Comparison of ENCODE assay signal across 8 cellular contexts in genomic region chr1:267815-268214, GRCh38.
A peak's percentile ranks its signal among the peaks of the same experiment; 100 is the strongest.
DNase-seq lines count a peak whose midpoint lies in the region; ATAC-seq, FAIRE-seq and TF ChIP-seq lines count a peak whose summit lies in the region.
"Not testable (repeated sequence)": the region's sequence is repeated elsewhere in the genome, so short reads cannot be mapped to it uniquely, and the experiment has no call there.

No MANE protein-coding gene starts in this region.

- not testable (repeated sequence) for H3K4me3 Mint-ChIP-seq in activated naive CD8-positive, alpha-beta T cell treated with anti-CD3 and anti-CD28 coated beads, Interleukin-2, amount 10 ng/mL, durations not matched to agents 7 days and 5 days; stimulated activated effector memory CD8-positive, alpha-beta T cell treated with anti-CD3 and anti-CD28 coated beads, Interleukin-12 subunit alpha, Interleukin-12 subunit beta, amount 100 ng/mL, for 72 hours

- ATAC-seq in activated naive CD8-positive, alpha-beta T cell treated with anti-CD3 and anti-CD28 coated beads, Interleukin-2, amount 10 ng/mL, durations not matched to agents 7 days and 5 days (ENCODE audit: low read depth); right lobe of liver; sciatic nerve; stimulated activated effector memory CD8-positive, alpha-beta T cell treated with anti-CD3 and anti-CD28 coated beads, Interleukin-12 subunit alpha, Interleukin-12 subunit beta, amount 100 ng/mL, for 72 hours: not testable (repeated sequence)

- H3K36me3 Mint-ChIP-seq in activated naive CD8-positive, alpha-beta T cell treated with anti-CD3 and anti-CD28 coated beads, Interleukin-2, amount 10 ng/mL, durations not matched to agents 7 days and 5 days; stimulated activated effector memory CD8-positive, alpha-beta T cell treated with anti-CD3 and anti-CD28 coated beads, Interleukin-12 subunit alpha, Interleukin-12 subunit beta, amount 100 ng/mL, for 72 hours: not testable (repeated sequence)

- not testable (repeated sequence) for H3K9me3 Mint-ChIP-seq in activated naive CD8-positive, alpha-beta T cell treated with anti-CD3 and anti-CD28 coated beads, Interleukin-2, amount 10 ng/mL, durations not matched to agents 7 days and 5 days; stimulated activated effector memory CD8-positive, alpha-beta T cell treated with anti-CD3 and anti-CD28 coated beads, Interleukin-12 subunit alpha, Interleukin-12 subunit beta, amount 100 ng/mL, for 72 hours

- FAIRE-seq in D721Med (lab: Jason Lieb, UNC), result not testable (repeated sequence)

- not testable (repeated sequence) for H3K4me1 ChIP-seq in right lobe of liver

- intact Hi-C loops in right lobe of liver (cut with DNase I); sciatic nerve (cut with DNase I): not testable (repeated sequence)

- H3K36me3 ChIP-seq in right lobe of liver, result not testable (repeated sequence)

- DNase-seq in D721Med (ENCODE audit: insufficient read length, low spot score), result not testable (repeated sequence)
- DNase-seq in M059J (ENCODE audit: low read depth), result peak; percentile 55
- DNase-seq in activated CD4-positive, alpha-beta T cell treated with anti-CD3 and anti-CD28 coated beads for 4 hours, result peak; percentile 55 to 57
- DNase-seq in activated naive CD8-positive, alpha-beta T cell treated with anti-CD3 and anti-CD28 coated beads, Interleukin-2, amount 10 ng/mL, durations not matched to agents 7 days and 5 days, result peak; percentile 78
- DNase-seq in fibroblast of gingiva (ENCODE audit: low read depth), result peak; percentile 26
- peak; percentile 67 to 85 (median 81) for DNase-seq in right lobe of liver
- peak; percentile 88 for DNase-seq in sciatic nerve (ENCODE audit: low spot score)
- peak; percentile 58 to 87 for DNase-seq in stimulated activated effector memory CD8-positive, alpha-beta T cell treated with anti-CD3 and anti-CD28 coated beads, Interleukin-12 subunit alpha, Interleukin-12 subunit beta, amount 100 ng/mL, for 72 hours (ENCODE audit: low spot score in 2 of 2)

- WGBS in right lobe of liver (ENCODE audit: insufficient coverage, low coverage, low lambda C conversion rate, missing lambda C conversion rate), result 4% methylated on average over 5 of the region's 5 CpGs

- H3K4me3 ChIP-seq in right lobe of liver, result not testable (repeated sequence)

- not testable (repeated sequence) for H3K27me3 Mint-ChIP-seq in activated naive CD8-positive, alpha-beta T cell treated with anti-CD3 and anti-CD28 coated beads, Interleukin-2, amount 10 ng/mL, durations not matched to agents 7 days and 5 days

- H3K27ac ChIP-seq in right lobe of liver, result not testable (repeated sequence)

- H3K27ac Mint-ChIP-seq in activated naive CD8-positive, alpha-beta T cell treated with anti-CD3 and anti-CD28 coated beads, Interleukin-2, amount 10 ng/mL, durations not matched to agents 7 days and 5 days; stimulated activated effector memory CD8-positive, alpha-beta T cell treated with anti-CD3 and anti-CD28 coated beads, Interleukin-12 subunit alpha, Interleukin-12 subunit beta, amount 100 ng/mL, for 72 hours: not testable (repeated sequence)

- TF ChIP-seq POLR2A in right lobe of liver (IDR thresholded peaks at IDR 0.05), result not testable (repeated sequence)

- POLR2A ChIA-PET in activated naive CD8-positive, alpha-beta T cell treated with anti-CD3 and anti-CD28 coated beads, Interleukin-2, amount 10 ng/mL, durations not matched to agents 7 days and 5 days (lab: Charles Lee), result not testable (repeated sequence)

- TF ChIP-seq CTCF in D721Med (IDR thresholded peaks at IDR 0.05; ENCODE audit: insufficient read depth, missing control alignments), result peak; percentile 57
- TF ChIP-seq CTCF in right lobe of liver (IDR thresholded peaks at IDR 0.05), result peak; percentile 44 to 84 (median 56)

- not testable (repeated sequence) for H3K27me3 ChIP-seq in right lobe of liver

- H3K4me1 Mint-ChIP-seq in activated naive CD8-positive, alpha-beta T cell treated with anti-CD3 and anti-CD28 coated beads, Interleukin-2, amount 10 ng/mL, durations not matched to agents 7 days and 5 days; stimulated activated effector memory CD8-positive, alpha-beta T cell treated with anti-CD3 and anti-CD28 coated beads, Interleukin-12 subunit alpha, Interleukin-12 subunit beta, amount 100 ng/mL, for 72 hours: not testable (repeated sequence)

- not testable (repeated sequence) for H3K9me3 ChIP-seq in right lobe of liver
